In the genomic region with DNA sequence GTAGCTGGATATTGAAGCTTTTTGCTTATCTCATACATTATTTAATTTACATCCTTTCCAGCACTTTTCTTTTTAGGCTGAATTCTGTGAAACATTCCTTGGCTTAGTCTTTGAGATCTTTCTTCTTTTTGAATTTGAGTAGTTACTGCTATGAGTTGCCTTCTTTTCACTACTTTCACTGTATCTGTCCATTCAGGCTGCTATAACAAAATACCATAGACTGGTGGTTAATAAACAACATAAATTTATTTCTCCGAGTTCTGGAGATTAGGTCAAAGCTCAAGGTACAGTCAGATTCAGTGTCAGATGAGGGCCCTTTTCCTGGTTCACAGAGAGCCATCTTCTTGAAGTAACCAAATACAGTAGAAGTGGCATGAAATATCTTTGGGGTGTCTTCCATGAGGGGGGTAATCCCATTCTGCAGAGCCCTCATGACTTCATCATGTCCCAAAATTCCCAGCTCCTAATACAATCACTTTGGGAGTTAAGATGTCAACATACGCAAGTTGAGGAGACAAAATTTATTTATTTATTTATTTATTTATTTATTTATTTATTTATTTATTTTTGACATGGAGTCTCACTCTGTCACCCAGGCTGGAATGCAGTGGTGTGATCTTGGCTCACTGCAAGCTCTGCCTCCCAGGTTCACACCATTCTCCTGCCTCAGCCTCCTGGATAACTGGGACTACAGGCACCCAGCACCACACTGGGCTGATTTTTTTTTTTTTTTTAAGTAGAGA, we compare ENCODE assay signal across 1 cellular context.
TF ChIP-seq lines count a peak whose summit lies in the region.

No MANE protein-coding gene starts in this region.

TF ChIP-seq in HepG2, 621 proteins besides CTCF, POLR2A, EP300 and RAD21:
- TF ChIP-seq REL (CRISPR knock-in tag; conservative IDR thresholded peaks at IDR 0.05) = no peak
- peak; percentile 86; the same call in 1 of the 2 replicates for TF ChIP-seq ZNF12 (CRISPR knock-in tag; IDR thresholded peaks at IDR 0.05)
